8 cellular contexts compared by ENCODE assay signal in the genomic region with DNA sequence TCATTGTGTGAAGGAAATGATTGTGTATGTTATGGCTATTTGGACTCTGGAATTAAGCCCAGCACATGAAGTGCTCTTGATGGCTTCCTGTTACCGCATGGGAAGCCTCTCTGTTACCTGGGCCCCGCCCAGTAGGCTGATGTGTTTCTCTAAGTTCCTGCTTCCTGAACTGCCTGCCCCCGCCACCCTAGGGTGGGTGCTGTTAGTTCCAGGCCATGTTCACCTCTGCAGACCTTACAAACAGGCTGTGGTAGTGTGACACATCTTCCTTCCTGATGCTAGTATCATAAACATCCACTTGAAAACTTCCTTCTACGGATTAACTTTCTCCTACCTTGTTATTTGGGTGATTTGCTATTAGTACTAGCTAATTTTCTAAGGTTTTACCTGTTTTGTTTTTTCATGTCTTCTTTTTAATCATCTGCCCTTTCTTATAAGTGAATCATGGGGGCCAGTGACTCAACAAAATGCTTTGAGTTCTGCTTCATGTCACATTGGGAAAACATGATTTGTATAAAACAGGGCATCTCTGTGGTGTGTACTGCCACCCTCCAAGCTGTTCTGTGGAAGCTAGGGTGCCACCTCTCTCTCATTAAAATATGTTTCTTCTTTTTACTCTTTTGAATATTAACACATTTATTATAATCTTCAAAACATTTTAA. TPM values are rescaled to one million over a fixed set of nuclear protein-coding genes. Genes with fewer than 3 reads are reported as not detected.
DNase-seq lines count a peak whose midpoint lies in the region; ATAC-seq and TF ChIP-seq lines count a peak whose summit lies in the region.

No MANE protein-coding gene starts in this region.

- H3K27ac ChIP-seq in heart right ventricle = peak overlapping the region in 8 of 10 donors; percentile 38 to 62 (median 49)

- in situ Hi-C loops in Caki2 (cut with HindIII; ENCODE audit: low pct_unique_long_range_greater_than_20kb, low sequenced_read_pairs) = no loop called here

- H3K27me3 Mint-ChIP-seq in activated T-helper 2 cell treated with anti-CD3 and anti-CD28 coated beads, Interferon-gamma antibody, Interleukin-2, Interleukin-4, amounts not matched to agents 10 μg/mL and 5 μg/mL and 100 μg/mL, durations not matched to agents 14 hours and 24 hours and 36 hours (ENCODE audit: low read depth) = no peaks in the 10 kb centered on the region

- H3K4me3 ChIP-seq in heart right ventricle = no peak overlapping the region

- H3K27me3 ChIP-seq in heart right ventricle = no peaks in the 10 kb centered on the region

- no peaks in the 10 kb centered on the region for H3K36me3 Mint-ChIP-seq in activated T-helper 2 cell treated with anti-CD3 and anti-CD28 coated beads, Interferon-gamma antibody, Interleukin-2, Interleukin-4, amounts not matched to agents 10 μg/mL and 5 μg/mL and 100 μg/mL, durations not matched to agents 14 hours and 24 hours and 36 hours (ENCODE audit: low read depth)

- TF ChIP-seq CTCF in heart right ventricle (IDR thresholded peaks at IDR 0.05) = no peak

- H3K9me3 ChIP-seq in heart right ventricle = peaks cover 0 to 9% (median 0%) of the 10 kb centered on the region in 11 donors

- no peak overlapping the region for H3K4me3 Mint-ChIP-seq in activated T-helper 2 cell treated with anti-CD3 and anti-CD28 coated beads, Interferon-gamma antibody, Interleukin-2, Interleukin-4, amounts not matched to agents 10 μg/mL and 5 μg/mL and 100 μg/mL, durations not matched to agents 14 hours and 24 hours and 36 hours (ENCODE audit: low read depth)

- H3K36me3 ChIP-seq in heart right ventricle = peaks cover 0 to 30% (median 0%) of the 10 kb centered on the region in 9 donors

- peak overlapping the region; percentile 51 for H3K27ac Mint-ChIP-seq in activated T-helper 2 cell treated with anti-CD3 and anti-CD28 coated beads, Interferon-gamma antibody, Interleukin-2, Interleukin-4, amounts not matched to agents 10 μg/mL and 5 μg/mL and 100 μg/mL, durations not matched to agents 14 hours and 24 hours and 36 hours

- WGBS in heart right ventricle, 2 donors = 67 to 78% methylated on average over 4 of the region's 4 CpGs

- intact Hi-C loops in activated T-helper 2 cell treated with anti-CD3 and anti-CD28 coated beads, Interferon-gamma antibody, Interleukin-2, Interleukin-4, amounts not matched to agents 10 μg/mL and 5 μg/mL and 100 μg/mL, durations not matched to agents 14 hours and 24 hours and 36 hours (cut with micrococcal nuclease) = loop anchor here (2.0 kb wide), 1 partner anchor 101 kb away; no protein-coding TSS in a partner anchor
- intact Hi-C loops in heart right ventricle (cut with DNase I) = loop anchor here in 5 of 10 donors (1.0 to 10.0 kb wide), 4 partner anchors 39 to 101 kb away; a partner anchor contains a TSS

- peaks cover 16% of the 10 kb centered on the region for H3K4me1 Mint-ChIP-seq in activated T-helper 2 cell treated with anti-CD3 and anti-CD28 coated beads, Interferon-gamma antibody, Interleukin-2, Interleukin-4, amounts not matched to agents 10 μg/mL and 5 μg/mL and 100 μg/mL, durations not matched to agents 14 hours and 24 hours and 36 hours (ENCODE audit: low read depth)

- DNase-seq in Caki2 (ENCODE audit: low read depth) (peak; percentile 80), NCI-H510A treated with DMSO at 0.1 percent for 48 hours (lab: John Stamatoyannopoulos, UW) (peak; percentile 80), heart right ventricle (peak; percentile 15 to 21)
- peak; percentile 13 for DNase-seq in activated T-helper 2 cell treated with anti-CD3 and anti-CD28 coated beads, Interferon-gamma antibody, Interleukin-2, Interleukin-4, amounts not matched to agents 10 μg/mL and 5 μg/mL and 100 μg/mL, durations not matched to agents 14 hours and 24 hours and 36 hours (ENCODE audit: low spot score)
- peak; percentile 29 to 35 for DNase-seq in stimulated activated CD4-positive, alpha-beta T cell treated with anti-CD3 and anti-CD28 coated beads, Interleukin-2, amount 100 ng/mL, for 24 hours

- H3K4me1 ChIP-seq in heart right ventricle = peaks cover 0 to 35% (median 16%) of the 10 kb centered on the region in 9 donors

- ATAC-seq in heart right ventricle (peak; percentile 51 to 94 (median 81)), HG02798 (IDR thresholded peaks at IDR 0.05; ENCODE audit: poor library complexity, unreplicated experiment) (no peak), HG03025 (IDR thresholded peaks at IDR 0.05; ENCODE audit: low FRiP score, unreplicated experiment) (no peak), HG03565 (IDR thresholded peaks at IDR 0.05; ENCODE audit: unreplicated experiment) (no peak)

- H3K9me3 Mint-ChIP-seq in activated T-helper 2 cell treated with anti-CD3 and anti-CD28 coated beads, Interferon-gamma antibody, Interleukin-2, Interleukin-4, amounts not matched to agents 10 μg/mL and 5 μg/mL and 100 μg/mL, durations not matched to agents 14 hours and 24 hours and 36 hours = no peaks in the 10 kb centered on the region

RNA-seq across cellular contexts. Expression of a gene that starts 40.6 kb away (rescaled TPM):
- total RNA-seq in Caki2 (2014; rRNA removed; shearing (Covaris generic); ENCODE audit: low replicate concordance) = 1.2 and 2.2 TPM in 2 replicates
- total RNA-seq in activated T-helper 2 cell treated with anti-CD3 and anti-CD28 coated beads, Interferon-gamma antibody, Interleukin-2, Interleukin-4, amounts not matched to agents 10 μg/mL and 5 μg/mL and 100 μg/mL, durations not matched to agents 14 hours and 24 hours and 36 hours = 0.09 TPM in 1 of 2 replicates, not detected in the other
- total RNA-seq in heart right ventricle = 1 to 10 TPM; 4.1 to 8.6 (median 5.0) TPM
- polyA plus RNA-seq in heart right ventricle = 1 to 10 TPM; 4.4 to 5.2 TPM

Comparison
In these comparisons a context has a peak if more than half of its experiments do, and no peak if none do; other contexts are left out.
1. DNase-seq: peak in every context shown above with its lines; median percentile 80 in Caki2; 80 in NCI-H510A treated with DMSO at 0.1 percent for 48 hours; 32 in stimulated activated CD4-positive, alpha-beta T cell treated with anti-CD3 and anti-CD28 coated beads, Interleukin-2, amount 100 ng/mL, for 24 hours; 18 in heart right ventricle; 13 in activated T-helper 2 cell treated with anti-CD3 and anti-CD28 coated beads, Interferon-gamma antibody, Interleukin-2, Interleukin-4, amounts not matched to agents 10 μg/mL and 5 μg/mL and 100 μg/mL, durations not matched to agents 14 hours and 24 hours and 36 hours.
2. ATAC-seq: peak in heart right ventricle (8 of 8); none in HG02798 (single experiment), HG03025 (single experiment) and HG03565 (single experiment).